In the genomic region with DNA sequence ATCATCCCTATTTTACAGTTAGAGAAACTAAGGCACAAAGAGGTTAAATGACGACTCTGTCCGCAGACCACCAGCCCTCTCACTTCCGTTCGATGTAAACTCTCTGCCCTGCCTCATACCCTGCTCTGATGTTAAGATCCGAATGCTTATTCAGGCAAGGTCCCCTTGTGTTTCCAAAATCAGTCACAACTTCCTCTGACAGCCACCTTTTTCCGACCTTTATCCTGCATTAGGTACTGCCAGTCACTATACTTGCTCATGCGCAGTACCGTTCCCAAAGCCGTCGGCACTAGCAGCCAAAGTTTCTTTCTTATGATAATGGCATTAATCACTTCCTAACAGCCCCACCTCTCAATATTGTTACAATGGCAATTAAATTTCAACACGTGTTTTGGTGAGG, we compare ENCODE assay signal across 21 cellular contexts. TPM values are rescaled to one million over a fixed set of nuclear protein-coding genes. Genes with fewer than 3 reads are reported as not detected.
DNase-seq lines count a peak whose midpoint lies in the region; ATAC-seq, FAIRE-seq and TF ChIP-seq lines count a peak whose summit lies in the region.
"Not testable (repeated sequence)": the region's sequence is repeated elsewhere in the genome, so short reads cannot be mapped to it uniquely, and the experiment has no call there.
"Had no signal": no experiment of that assay in that cellular context is flagged by ENCODE, and none has a peak within 500 bp of the region (broad histone marks: within the 10 kb centered on the region; RNA-seq: fewer than 3 reads in every experiment).

No MANE protein-coding gene starts in this region.

- ATAC-seq in activated CD8-positive, alpha-beta T cell treated with anti-CD3 and anti-CD28 coated beads for 36 hours: peak; percentile 78

- not testable (repeated sequence) for H3K36me3 ChIP-seq in astrocyte (ENCODE audit: insufficient read depth, low read length)

- H3K4me1 ChIP-seq in astrocyte (ENCODE audit: insufficient read depth, low read length): not testable (repeated sequence)

- not testable (repeated sequence) for H3K27me3 Mint-ChIP-seq in activated CD8-positive, alpha-beta T cell treated with anti-CD3 and anti-CD28 coated beads for 36 hours; astrocyte (ENCODE audit: low read depth, unreplicated experiment)

- TF ChIP-seq POLR2A in GM12891 (IDR thresholded peaks at IDR 0.05; ENCODE audit: low read depth, low read length): not testable (repeated sequence)

- H3K27ac ChIP-seq in astrocyte (ENCODE audit: low read depth, low read length): not testable (repeated sequence)

- FAIRE-seq in GM12891 (lab: Jason Lieb, UNC) (peak; percentile 82), astrocyte (lab: Jason Lieb, UNC) (peak; percentile 91)

- not testable (repeated sequence) for H3K9me3 Mint-ChIP-seq in activated CD8-positive, alpha-beta T cell treated with anti-CD3 and anti-CD28 coated beads for 36 hours; astrocyte (ENCODE audit: unreplicated experiment)

- not testable (repeated sequence) for TF ChIP-seq CTCF in activated CD8-positive, alpha-beta T cell treated with anti-CD3 and anti-CD28 coated beads for 36 hours (IDR thresholded peaks at IDR 0.05); astrocyte (IDR thresholded peaks at IDR 0.05; ENCODE audit: insufficient read depth, low read depth, low read length)

- H2AFZ ChIP-seq in astrocyte (ENCODE audit: low read depth, low read length): not testable (repeated sequence)

- intact Hi-C loops in activated CD8-positive, alpha-beta T cell treated with anti-CD3 and anti-CD28 coated beads for 36 hours (cut with micrococcal nuclease): not testable (repeated sequence)

- CTCF ChIA-PET in activated CD8-positive, alpha-beta T cell treated with anti-CD3 and anti-CD28 coated beads for 36 hours (lab: Charles Lee): not testable (repeated sequence)

- H3K4me2 ChIP-seq in astrocyte (ENCODE audit: low read length): not testable (repeated sequence)

- not testable (repeated sequence) for DNase-seq in GM12891 (ENCODE audit: insufficient read length, low spot score); astrocyte (ENCODE audit: low read depth)
- peak; percentile 5 to 8 for DNase-seq in activated CD4-positive, alpha-beta T cell treated with anti-CD3 and anti-CD28 coated beads for 24 hours (ENCODE audit: low read depth in 2 of 2)
- DNase-seq in activated CD8-positive, alpha-beta T cell treated with anti-CD3 and anti-CD28 coated beads for 36 hours: peak; percentile 42
- peak; percentile 74 for DNase-seq in activated effector memory CD4-positive, alpha-beta T cell treated with anti-CD3 and anti-CD28 coated beads, Interleukin-2, amount 50 U/mL, for 16 hours
- DNase-seq in stimulated activated CD4-positive, alpha-beta T cell treated with anti-CD3 and anti-CD28 coated beads, Interleukin-12 subunit alpha, Interleukin-12 subunit beta, amount 100 ng/mL, for 48 hours (ENCODE audit: low read depth in 2 of 3, low spot score in 1 of 3): peak in 2 of 3 donors; percentile 6 to 34
- peak in 2 of 3 experiments; percentile 4 to 5 for DNase-seq in stimulated activated CD4-positive, alpha-beta T cell treated with anti-CD3 and anti-CD28 coated beads, TNF-alpha, amount 100 ng/mL, for 4 hours (ENCODE audit: low read depth in 3 of 3)

- H3K36me3 Mint-ChIP-seq in activated CD8-positive, alpha-beta T cell treated with anti-CD3 and anti-CD28 coated beads for 36 hours (ENCODE audit: low read depth); astrocyte (ENCODE audit: low read depth, unreplicated experiment): not testable (repeated sequence)

- not testable (repeated sequence) for H3K9me3 ChIP-seq in astrocyte (ENCODE audit: insufficient read depth, low read depth, low read length)

- H3K4me1 Mint-ChIP-seq in activated CD8-positive, alpha-beta T cell treated with anti-CD3 and anti-CD28 coated beads for 36 hours (ENCODE audit: low read depth): peaks cover 15% of the 10 kb centered on the region
- H3K4me1 Mint-ChIP-seq in astrocyte (ENCODE audit: low read depth, unreplicated experiment): not testable (repeated sequence)

- not testable (repeated sequence) for H3K9ac ChIP-seq in astrocyte (ENCODE audit: low read length)

- not testable (repeated sequence) for H4K20me1 ChIP-seq in astrocyte (ENCODE audit: insufficient read depth, low read length)

- peak overlapping the region; percentile 55 for H3K27ac Mint-ChIP-seq in activated CD8-positive, alpha-beta T cell treated with anti-CD3 and anti-CD28 coated beads for 36 hours
- not testable (repeated sequence) for H3K27ac Mint-ChIP-seq in astrocyte (ENCODE audit: unreplicated experiment)

- not testable (repeated sequence) for H3K4me3 Mint-ChIP-seq in activated CD8-positive, alpha-beta T cell treated with anti-CD3 and anti-CD28 coated beads for 36 hours; astrocyte (ENCODE audit: unreplicated experiment)

- POLR2A ChIA-PET in activated CD8-positive, alpha-beta T cell treated with anti-CD3 and anti-CD28 coated beads for 36 hours (lab: Charles Lee): not testable (repeated sequence)

- H3K79me2 ChIP-seq in astrocyte (ENCODE audit: insufficient read depth, low read length): not testable (repeated sequence)

- H3K27me3 ChIP-seq in astrocyte (ENCODE audit: insufficient read depth, low read length): not testable (repeated sequence)

- not testable (repeated sequence) for H3K4me3 ChIP-seq in astrocyte (ENCODE audit: insufficient read depth, low read depth, low read length)

RNA-seq across cellular contexts. Expression of gene SPACA5B, which starts 12.3 kb away (rescaled TPM):
- polyA plus RNA-seq in GM12891 (2012; ENCODE audit: low read depth, missing spikeins): not detected
- total RNA-seq in activated CD8-positive, alpha-beta T cell treated with anti-CD3 and anti-CD28 coated beads for 36 hours: not detected
- not detected in 2 replicates for total RNA-seq in astrocyte
- total RNA-seq: activated CD8-positive, alpha-beta memory T cell treated with anti-CD3 and anti-CD28 coated beads for 36 hours; activated T-helper 1 cell treated with anti-CD3 and anti-CD28 coated beads, Interleukin-12 subunit alpha, Interleukin-12 subunit beta, Interleukin-2, Interleukin-4 antibody, amounts not matched to agents 30 ng/mL and 10 ng/mL and 1 ng/mL, durations not matched to agents 14 hours and 24 hours and 36 hours; adrenal gland; body of pancreas; dermis microvascular lymphatic vessel endothelial cell; esophagus muscularis mucosa; H4; mucosa of gallbladder; osteoblast; pulmonary artery endothelial cell; RPMI7951; sigmoid colon; thoracic aorta; urinary bladder had no signal
- polyA plus RNA-seq: adrenal gland, sigmoid colon, urinary bladder had no signal

RNA-seq across cellular contexts. Expression of gene SSX5, which starts 53.9 kb away (rescaled TPM):
- polyA plus RNA-seq in GM12891 (2012; ENCODE audit: low read depth, missing spikeins): not detected
- not detected for total RNA-seq in activated CD8-positive, alpha-beta T cell treated with anti-CD3 and anti-CD28 coated beads for 36 hours
- total RNA-seq in astrocyte: not detected in 2 replicates
- total RNA-seq: activated CD8-positive, alpha-beta memory T cell treated with anti-CD3 and anti-CD28 coated beads for 36 hours; activated T-helper 1 cell treated with anti-CD3 and anti-CD28 coated beads, Interleukin-12 subunit alpha, Interleukin-12 subunit beta, Interleukin-2, Interleukin-4 antibody, amounts not matched to agents 30 ng/mL and 10 ng/mL and 1 ng/mL, durations not matched to agents 14 hours and 24 hours and 36 hours; adrenal gland; body of pancreas; dermis microvascular lymphatic vessel endothelial cell; esophagus muscularis mucosa; H4; mucosa of gallbladder; osteoblast; pulmonary artery endothelial cell; RPMI7951; sigmoid colon; thoracic aorta; urinary bladder had no signal
- polyA plus RNA-seq: adrenal gland, sigmoid colon, urinary bladder had no signal
